In the genomic region with DNA sequence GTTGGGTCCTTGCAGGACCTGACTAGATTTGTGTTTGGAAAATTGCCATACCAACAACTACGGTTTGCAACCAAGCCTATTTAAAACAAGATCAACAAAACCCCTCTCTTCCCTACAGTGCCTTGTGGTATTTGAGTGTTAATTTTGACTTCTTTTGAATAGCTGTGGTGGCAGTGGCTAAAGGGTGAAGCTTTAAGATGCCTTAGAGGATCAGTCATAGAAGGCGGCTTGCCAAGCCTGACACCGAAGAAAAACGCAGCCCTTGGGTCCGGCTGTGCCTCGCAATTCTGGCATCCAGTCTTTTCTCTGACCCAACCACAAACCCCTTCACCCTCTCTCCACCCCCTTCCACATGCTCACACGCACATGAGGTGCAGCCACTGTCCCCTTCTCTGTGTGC, we compare ENCODE assay signal across 13 cellular contexts. TPM values are rescaled to one million over a fixed set of nuclear protein-coding genes. Genes with fewer than 3 reads are reported as not detected.
DNase-seq lines count a peak whose midpoint lies in the region; ATAC-seq, FAIRE-seq and TF ChIP-seq lines count a peak whose summit lies in the region.
"Had no signal": no experiment of that assay in that cellular context is flagged by ENCODE, and none has a peak within 500 bp of the region (broad histone marks: within the 10 kb centered on the region; RNA-seq: fewer than 3 reads in every experiment).

No MANE protein-coding gene starts in this region.

- no peak for FAIRE-seq in RCC 7860 (lab: Jason Lieb, UNC)

- in situ Hi-C loops in GM13977 (cut with MboI; ENCODE audit: low pct_unique_long_range_greater_than_20kb, low sequenced_read_pairs, unreplicated experiment) = no loop called here

- no peak for ATAC-seq in GM19023 (IDR thresholded peaks at IDR 0.05; ENCODE audit: unreplicated experiment)
- ATAC-seq: stimulated activated naive B cell treated with anti-CD40 and anti-IgM and Interleukin-4, amounts not matched to agents 10 μg/mL and 1 μg/mL and 100 μg/mL, for 72 hours had no signal

- DNase-seq in GM04504 (ENCODE audit: low read depth) (peak; percentile 61), RCC 7860 (ENCODE audit: low spot score) (peak; percentile 54), fibroblast of gingiva (ENCODE audit: low read depth) (peak; percentile 64), renal cortical epithelial cell (ENCODE audit: low read depth) (peak; percentile 97), NCI-H187 treated with DMSO at 0.1 percent for 48 hours (lab: John Stamatoyannopoulos, UW) (no peak), GM20000 (ENCODE audit: low spot score) (no peak), GM13977 (ENCODE audit: low spot score) (no peak)
- DNase-seq: heart right ventricle; NCI-H774; stimulated activated CD4-positive, alpha-beta T cell treated with anti-CD3 and anti-CD28 coated beads, Interleukin-15, amount 100 ng/mL, for 24 hours; stimulated activated naive B cell treated with anti-CD40 and anti-IgM and Interleukin-4, amounts not matched to agents 10 μg/mL and 1 μg/mL and 100 μg/mL, for 72 hours; T-helper 2 cell had no signal

- TF ChIP-seq CTCF in GM20000 (IDR thresholded peaks at IDR 0.05; ENCODE audit: extremely low read depth, missing control alignments) = no peak
- no peak for TF ChIP-seq CTCF in GM13977 (IDR thresholded peaks at IDR 0.05; ENCODE audit: extremely low read depth, insufficient read depth, missing control alignments)

RNA-seq across cellular contexts. Expression of a gene that starts 32.6 kb away (rescaled TPM):
- total RNA-seq in renal cortical epithelial cell = 0.69 and 0.75 TPM in 2 replicates

Comparison
In these comparisons a context has a peak if more than half of its experiments do, and no peak if none do; other contexts are left out.
1. DNase-seq: peak in GM04504 (single experiment), RCC 7860 (single experiment), fibroblast of gingiva (single experiment) and renal cortical epithelial cell (single experiment); none in NCI-H187 treated with DMSO at 0.1 percent for 48 hours (single experiment), GM20000 (single experiment) and GM13977 (single experiment).